ENCODE assay signal across 8 cellular contexts in genomic region chr16:89925596-89926079, GRCh38. TPM values are rescaled to one million over a fixed set of nuclear protein-coding genes. Genes with fewer than 3 reads are reported as not detected.
A peak's percentile ranks its signal among the peaks of the same experiment; 100 is the strongest.
DNase-seq lines count a peak whose midpoint lies in the region; TF ChIP-seq lines count a peak whose summit lies in the region.

No MANE protein-coding gene starts in this region.

- H3K4me1 ChIP-seq in OCI-LY1 (ENCODE audit: insufficient read depth, low read length, severe bottlenecking) (peaks cover 36% of the 10 kb centered on the region), skeletal muscle satellite cell (ENCODE audit: control insufficient read depth, insufficient read depth, low read length) (peaks cover 20% of the 10 kb centered on the region)

- H3K4me2 ChIP-seq in OCI-LY1 (ENCODE audit: low read length) (peak overlapping the region; percentile 62), skeletal muscle satellite cell (ENCODE audit: low read length) (peak overlapping the region; percentile 99)

- H3K27ac ChIP-seq in OCI-LY1 (ENCODE audit: low read depth, low read length, poor library complexity, severe bottlenecking) = no peak overlapping the region

- no peaks in the 10 kb centered on the region for H4K20me1 ChIP-seq in OCI-LY1 (ENCODE audit: insufficient read depth, low read length)

- H3K9ac ChIP-seq in OCI-LY1 (ENCODE audit: low read length) (peak overlapping the region; percentile 22; the same call in 1 of the 2 replicates), skeletal muscle satellite cell (ENCODE audit: low read depth, low read length) (peak overlapping the region; percentile 61)

- H2AFZ ChIP-seq in OCI-LY1 (ENCODE audit: low read length) = no peak overlapping the region

- H3F3A ChIP-seq in OCI-LY1 (ENCODE audit: insufficient read depth, low read length) = no peaks in the 10 kb centered on the region

- no peaks in the 10 kb centered on the region for H3K9me2 ChIP-seq in OCI-LY1 (ENCODE audit: low read depth, low read length)

- H3K27me3 ChIP-seq in OCI-LY1 (ENCODE audit: insufficient read depth, low read length) = no peaks in the 10 kb centered on the region
- no peaks in the 10 kb centered on the region for H3K27me3 ChIP-seq in skeletal muscle satellite cell (ENCODE audit: control insufficient read depth, insufficient read depth, low read length)

- H3K4me3 ChIP-seq in OCI-LY1 (ENCODE audit: low read depth, low read length, poor library complexity, severe bottlenecking) (peak overlapping the region; percentile 56), foreskin fibroblast (ENCODE audit: low read depth in 1 of 2, low read length in 2 of 2) (peak overlapping the region; percentile 58 to 80), skeletal muscle satellite cell (ENCODE audit: low read length) (peak overlapping the region; percentile 73)

- no peaks in the 10 kb centered on the region for H3K9me3 ChIP-seq in OCI-LY1 (ENCODE audit: low read length)
- H3K9me3 ChIP-seq in skeletal muscle satellite cell (replicated peaks; ENCODE audit: low read length) = no peaks in the 10 kb centered on the region

- H3K36me3 ChIP-seq in OCI-LY1 (ENCODE audit: insufficient read depth, low read length) (no peaks in the 10 kb centered on the region), skeletal muscle satellite cell (ENCODE audit: insufficient read depth, low read length) (peaks cover 6% of the 10 kb centered on the region)

- no peaks in the 10 kb centered on the region for H3K79me2 ChIP-seq in OCI-LY1 (ENCODE audit: insufficient read depth, low read length)

- no peak for TF ChIP-seq CTCF in OCI-LY1 (IDR thresholded peaks at IDR 0.05; ENCODE audit: low read length)
- no peak for TF ChIP-seq CTCF in foreskin fibroblast (IDR thresholded peaks at IDR 0.05; ENCODE audit: low read depth, low read length)

- DNase-seq in NCI-H345 (lab: John Stamatoyannopoulos, UW) = peak; percentile 32
- DNase-seq in NCI-H345 treated with DMSO at 0.1 percent for 48 hours (lab: John Stamatoyannopoulos, UW; ENCODE audit: unreplicated experiment) = no peak
- DNase-seq in foreskin fibroblast = peak in 1 of 2 donors; percentile 51
- no peak for DNase-seq in amniotic stem cell (lab: John Stamatoyannopoulos, UW)
- DNase-seq in activated CD4-positive, alpha-beta T cell treated with anti-CD3 and anti-CD28 coated beads, Interleukin-2, amount 50 U/mL, for 1 hour = no peak
- no peak for DNase-seq in NCI-H1694 treated with DMSO at 0.1 percent for 48 hours (lab: John Stamatoyannopoulos, UW)

RNA-seq across cellular contexts. Expression of gene TUBB3, which starts 2.5 kb away (rescaled TPM):
- total RNA-seq in skeletal muscle satellite cell (2012; rRNA removed) = 534 and 663 TPM in 2 replicates

RNA-seq across cellular contexts. Expression of gene MC1R, which starts 7.0 kb away (rescaled TPM):
- 2.6 and 3.8 TPM in 2 replicates for total RNA-seq in skeletal muscle satellite cell (2012; rRNA removed)

RNA-seq across cellular contexts. Expression of gene DEF8, which starts 22.9 kb away (rescaled TPM):
- 80.8 and 89.7 TPM in 2 replicates for total RNA-seq in skeletal muscle satellite cell (2012; rRNA removed)

RNA-seq across cellular contexts. Expression of gene TCF25, which starts 52.2 kb away (rescaled TPM):
- 129 and 168 TPM in 2 replicates for total RNA-seq in skeletal muscle satellite cell (2012; rRNA removed)
